ENCODE assay signal across 11 cellular contexts in the genomic region with DNA sequence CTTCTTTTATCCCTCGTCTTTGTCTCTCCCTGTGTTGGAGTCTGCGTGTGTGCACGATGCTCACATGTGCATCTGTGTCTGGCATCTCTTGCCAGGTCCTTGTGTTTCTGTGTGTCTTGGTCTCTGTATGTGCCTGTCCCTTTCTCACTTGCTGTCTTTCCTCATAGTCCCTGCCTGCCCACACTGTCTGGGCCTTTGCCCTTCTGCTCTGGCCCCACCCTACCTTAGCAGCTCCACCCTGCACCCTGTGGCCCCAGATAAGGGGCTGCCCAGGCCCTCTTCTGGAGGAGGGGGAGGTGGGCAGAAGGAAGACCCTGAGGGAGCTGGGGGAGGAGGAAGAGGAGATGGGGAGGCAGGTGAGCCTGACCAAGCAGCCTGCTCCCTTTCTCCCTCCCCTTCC. TPM values are rescaled to one million over a fixed set of nuclear protein-coding genes. Genes with fewer than 3 reads are reported as not detected.
DNase-seq lines count a peak whose midpoint lies in the region; ATAC-seq and TF ChIP-seq lines count a peak whose summit lies in the region.
"Had no signal": no experiment of that assay in that cellular context is flagged by ENCODE, and none has a peak within 500 bp of the region (broad histone marks: within the 10 kb centered on the region; RNA-seq: fewer than 3 reads in every experiment).

No MANE protein-coding gene starts in this region.

- H3K27me3 ChIP-seq in mucosa of stomach (ENCODE audit: control insufficient read depth, insufficient read depth, low read length): no peaks in the 10 kb centered on the region
- H3K27me3 ChIP-seq in thoracic aorta (replicated peaks; ENCODE audit: insufficient read depth): no peaks in the 10 kb centered on the region

- no peak for ATAC-seq in activated T-cell treated with anti-CD3 and anti-CD28 coated beads, Interleukin-2, amount 50 U/mL, for 72 hours (replicated peaks in 1 of 2)
- no peak for ATAC-seq in activated naive CD8-positive, alpha-beta T cell treated with anti-CD3 and anti-CD28 coated beads, Interleukin-2, amount 10 ng/mL, durations not matched to agents 7 days and 5 days (ENCODE audit: low read depth)
- ATAC-seq in thoracic aorta (ENCODE audit: insufficient number of reproducible peaks, low FRiP score, low read depth): no peak
- ATAC-seq in mucosa of descending colon: no peak
- ATAC-seq: SK-N-SH treated with all-trans-retinoic acid at 6 μM for 48 hours had no signal

- H3K27ac ChIP-seq in thoracic aorta: peak overlapping the region; percentile 96 to 97

- no peaks in the 10 kb centered on the region for H3K9me3 ChIP-seq in mucosa of stomach (ENCODE audit: control insufficient read depth, low read length)
- no peaks in the 10 kb centered on the region for H3K9me3 ChIP-seq in thoracic aorta
- H3K9me3 ChIP-seq in mucosa of descending colon: no peaks in the 10 kb centered on the region

- H3K9me3 Mint-ChIP-seq in activated T-cell treated with anti-CD3 and anti-CD28 coated beads, Interleukin-2, amount 50 U/mL, for 72 hours: no peaks in the 10 kb centered on the region
- H3K9me3 Mint-ChIP-seq in activated naive CD8-positive, alpha-beta T cell treated with anti-CD3 and anti-CD28 coated beads, Interleukin-2, amount 10 ng/mL, durations not matched to agents 7 days and 5 days: no peaks in the 10 kb centered on the region

- intact Hi-C loops in mucosa of descending colon (cut with DNase I, micrococcal nuclease): no loop called here

- H3K27me3 Mint-ChIP-seq in activated T-cell treated with anti-CD3 and anti-CD28 coated beads, Interleukin-2, amount 50 U/mL, for 72 hours (ENCODE audit: low read depth): no peaks in the 10 kb centered on the region
- no peaks in the 10 kb centered on the region for H3K27me3 Mint-ChIP-seq in activated naive CD8-positive, alpha-beta T cell treated with anti-CD3 and anti-CD28 coated beads, Interleukin-2, amount 10 ng/mL, durations not matched to agents 7 days and 5 days

- H3K4me1 Mint-ChIP-seq in activated T-cell treated with anti-CD3 and anti-CD28 coated beads, Interleukin-2, amount 50 U/mL, for 72 hours (ENCODE audit: low read depth): peaks cover 28% of the 10 kb centered on the region
- H3K4me1 Mint-ChIP-seq in activated naive CD8-positive, alpha-beta T cell treated with anti-CD3 and anti-CD28 coated beads, Interleukin-2, amount 10 ng/mL, durations not matched to agents 7 days and 5 days: peaks cover 32% of the 10 kb centered on the region

- H3K36me3 ChIP-seq in mucosa of stomach (ENCODE audit: control insufficient read depth, insufficient read depth, low read length) (peaks cover 16% of the 10 kb centered on the region), thoracic aorta (peaks cover 32% of the 10 kb centered on the region), mucosa of descending colon (ENCODE audit: low read depth) (no peaks in the 10 kb centered on the region)

- peak overlapping the region; percentile 66 for H3K27ac Mint-ChIP-seq in activated T-cell treated with anti-CD3 and anti-CD28 coated beads, Interleukin-2, amount 50 U/mL, for 72 hours
- peak overlapping the region; percentile 57 for H3K27ac Mint-ChIP-seq in activated naive CD8-positive, alpha-beta T cell treated with anti-CD3 and anti-CD28 coated beads, Interleukin-2, amount 10 ng/mL, durations not matched to agents 7 days and 5 days

- no peak overlapping the region for H3K4me3 ChIP-seq in mucosa of stomach (ENCODE audit: low read length)
- no peak overlapping the region for H3K4me3 ChIP-seq in thoracic aorta
- no peak overlapping the region for H3K4me3 ChIP-seq in mucosa of descending colon

- H3K36me3 Mint-ChIP-seq in activated T-cell treated with anti-CD3 and anti-CD28 coated beads, Interleukin-2, amount 50 U/mL, for 72 hours (ENCODE audit: insufficient read depth in 2 of 2): peaks cover 11 to 20% of the 10 kb centered on the region in 2 donors
- H3K36me3 Mint-ChIP-seq in activated naive CD8-positive, alpha-beta T cell treated with anti-CD3 and anti-CD28 coated beads, Interleukin-2, amount 10 ng/mL, durations not matched to agents 7 days and 5 days: peaks cover 14% of the 10 kb centered on the region

- POLR2A ChIA-PET in activated naive CD8-positive, alpha-beta T cell treated with anti-CD3 and anti-CD28 coated beads, Interleukin-2, amount 10 ng/mL, durations not matched to agents 7 days and 5 days (lab: Charles Lee): interaction anchor here (4.9 kb wide), 1 partner anchor 10 kb away, joined by 107 read pairs; no protein-coding TSS in a partner anchor

- H3K9ac ChIP-seq in mucosa of stomach (ENCODE audit: low read length): peak overlapping the region; percentile 18

- peak overlapping the region; percentile 92 to 93 for H3K4me3 Mint-ChIP-seq in activated T-cell treated with anti-CD3 and anti-CD28 coated beads, Interleukin-2, amount 50 U/mL, for 72 hours
- peak overlapping the region; percentile 88 for H3K4me3 Mint-ChIP-seq in activated naive CD8-positive, alpha-beta T cell treated with anti-CD3 and anti-CD28 coated beads, Interleukin-2, amount 10 ng/mL, durations not matched to agents 7 days and 5 days

- H3K4me1 ChIP-seq in mucosa of stomach (ENCODE audit: control insufficient read depth, insufficient read depth, low read length) (peaks cover 50% of the 10 kb centered on the region), thoracic aorta (ENCODE audit: control insufficient read depth in 1 of 2, low read depth in 2 of 2) (peaks cover 17 to 38% of the 10 kb centered on the region in 2 donors), mucosa of descending colon (ENCODE audit: low read depth) (peaks cover 40% of the 10 kb centered on the region)

- no peak for DNase-seq in activated T-cell treated with anti-CD3 and anti-CD28 coated beads, Interleukin-2, amount 50 U/mL, for 72 hours
- DNase-seq in activated T-cell treated with anti-CD3 and anti-CD28 coated beads, Interleukin-2, amount 50 U/mL, for 1 hour: no peak
- no peak for DNase-seq in activated naive CD8-positive, alpha-beta T cell treated with anti-CD3 and anti-CD28 coated beads, Interleukin-2, amount 10 ng/mL, durations not matched to agents 7 days and 5 days
- no peak for DNase-seq in thoracic aorta (ENCODE audit: low spot score)
- no peak for DNase-seq in NCI-H510A treated with DMSO at 0.1 percent for 48 hours (lab: John Stamatoyannopoulos, UW)
- DNase-seq in CD1c-positive myeloid dendritic cell (ENCODE audit: extremely low spot score): no peak
- DNase-seq in mucosa of descending colon: no peak
- DNase-seq: HCEC 1CT, NCI-H2029 had no signal

- no peak for TF ChIP-seq CTCF in thoracic aorta (IDR thresholded peaks at IDR 0.05)
- no peak for TF ChIP-seq CTCF in mucosa of descending colon (IDR thresholded peaks at IDR 0.05)

RNA-seq across cellular contexts. Expression of gene EHBP1L1, which starts 2.8 kb away (rescaled TPM):
- total RNA-seq in activated T-cell treated with anti-CD3 and anti-CD28 coated beads, Interleukin-2, amount 50 U/mL, for 72 hours: 100 to 1,000 TPM in 1 of 2 donors, 10 to 100 TPM in 1; 93.9 to 113 TPM
- 100 to 1,000 TPM; 118 to 120 TPM for total RNA-seq in activated naive CD8-positive, alpha-beta T cell treated with anti-CD3 and anti-CD28 coated beads, Interleukin-2, amount 10 ng/mL, durations not matched to agents 7 days and 5 days
- total RNA-seq in thoracic aorta (100 to 1,000 TPM; 286 to 395 TPM), mucosa of descending colon (100 to 1,000 TPM in 1 of 3 donors, 10 to 100 TPM in 2; 65.8 to 208 (median 65.9) TPM)

RNA-seq across cellular contexts. Expression of gene FAM89B, which starts 6.3 kb away (rescaled TPM):
- total RNA-seq in activated T-cell treated with anti-CD3 and anti-CD28 coated beads, Interleukin-2, amount 50 U/mL, for 72 hours: 10 to 100 TPM; 21.4 to 26.7 TPM
- 10 to 100 TPM; 40.9 to 44.1 TPM for total RNA-seq in activated naive CD8-positive, alpha-beta T cell treated with anti-CD3 and anti-CD28 coated beads, Interleukin-2, amount 10 ng/mL, durations not matched to agents 7 days and 5 days
- total RNA-seq in thoracic aorta: 100 to 1,000 TPM in 1 of 2 donors, 10 to 100 TPM in 1; 53.3 to 127 TPM
- 10 to 100 TPM; 26.4 to 61.2 (median 28.5) TPM for total RNA-seq in mucosa of descending colon

RNA-seq across cellular contexts. Expression of gene ZNRD2, which starts 8.4 kb away (rescaled TPM):
- total RNA-seq in activated T-cell treated with anti-CD3 and anti-CD28 coated beads, Interleukin-2, amount 50 U/mL, for 72 hours: 10 to 100 TPM; 23.5 to 25.1 TPM
- total RNA-seq in activated naive CD8-positive, alpha-beta T cell treated with anti-CD3 and anti-CD28 coated beads, Interleukin-2, amount 10 ng/mL, durations not matched to agents 7 days and 5 days: 10 to 100 TPM; 27.2 to 30.0 TPM
- total RNA-seq in thoracic aorta (10 to 100 TPM; 38.4 to 51.7 TPM), mucosa of descending colon (10 to 100 TPM; 20.9 to 24.6 (median 21.0) TPM)

RNA-seq across cellular contexts. Expression of gene KCNK7, which starts 16.9 kb away (rescaled TPM):
- total RNA-seq in activated T-cell treated with anti-CD3 and anti-CD28 coated beads, Interleukin-2, amount 50 U/mL, for 72 hours: under 1 TPM; 0.34 to 0.39 TPM
- total RNA-seq in activated naive CD8-positive, alpha-beta T cell treated with anti-CD3 and anti-CD28 coated beads, Interleukin-2, amount 10 ng/mL, durations not matched to agents 7 days and 5 days: 1 to 10 TPM in 1 of 2 experiments, under 1 TPM in 1; 0.96 to 1.0 TPM
- total RNA-seq in thoracic aorta (under 1 TPM in 1 of 2 donors, not detected in 1; 0.95 TPM), mucosa of descending colon (1 to 10 TPM in 2 of 3 donors, under 1 TPM in 1; 0.49 to 1.7 (median 1.5) TPM)

RNA-seq across cellular contexts. Expression of gene LTBP3, which starts 20.5 kb away (rescaled TPM):
- 100 to 1,000 TPM; 106 TPM for total RNA-seq in activated T-cell treated with anti-CD3 and anti-CD28 coated beads, Interleukin-2, amount 50 U/mL, for 72 hours
- 100 to 1,000 TPM; 116 to 119 TPM for total RNA-seq in activated naive CD8-positive, alpha-beta T cell treated with anti-CD3 and anti-CD28 coated beads, Interleukin-2, amount 10 ng/mL, durations not matched to agents 7 days and 5 days
- total RNA-seq in thoracic aorta (100 to 1,000 TPM; 492 to 512 TPM), mucosa of descending colon (100 to 1,000 TPM in 1 of 3 donors, 10 to 100 TPM in 2; 22.6 to 133 (median 36.7) TPM)
